ENCODE assay signal across 7 cellular contexts in the genomic region with DNA sequence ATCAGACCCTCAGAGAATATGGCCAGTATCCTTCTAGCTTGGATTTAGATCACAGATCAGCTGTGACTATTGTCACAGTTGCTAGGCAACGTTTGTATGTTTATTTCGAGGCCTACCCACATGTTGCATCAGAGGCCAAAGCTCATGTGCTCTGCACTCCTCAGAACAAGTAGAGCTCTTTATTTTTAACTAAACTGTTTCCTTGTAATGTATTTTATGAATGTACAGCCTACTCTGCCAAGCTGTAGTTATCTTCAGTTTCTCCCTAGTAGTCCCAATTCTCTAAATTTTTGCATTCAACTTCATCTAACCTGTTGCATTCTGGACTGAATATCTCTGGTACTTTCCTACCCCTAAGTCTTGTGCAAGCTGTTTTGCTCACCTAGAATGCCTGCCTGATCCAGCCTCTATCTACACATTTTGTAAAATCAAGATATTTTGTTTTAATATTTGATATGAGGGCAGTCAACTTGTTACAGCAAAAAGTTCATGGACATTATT. TPM values are rescaled to one million over a fixed set of nuclear protein-coding genes. Genes with fewer than 3 reads are reported as not detected.
A peak's percentile ranks its signal among the peaks of the same experiment; 100 is the strongest.
DNase-seq lines count a peak whose midpoint lies in the region; TF ChIP-seq lines count a peak whose summit lies in the region.

No MANE protein-coding gene starts in this region.

- H3K27ac ChIP-seq in Peyer's patch, result peak overlapping the region in 3 of 4 donors; percentile 57 to 90 (median 84)
- peak overlapping the region; percentile 37 for H3K27ac ChIP-seq in effector memory CD4-positive, alpha-beta T cell (ENCODE audit: insufficient read depth, low read length, poor library complexity, severe bottlenecking)

- H3K27me3 ChIP-seq in Peyer's patch, result no peaks in the 10 kb centered on the region
- H3K27me3 ChIP-seq in effector memory CD4-positive, alpha-beta T cell (replicated peaks; ENCODE audit: control insufficient read depth, insufficient read depth, low read length, poor library complexity, severe bottlenecking), result no peaks in the 10 kb centered on the region

- no peaks in the 10 kb centered on the region for H3K9me3 ChIP-seq in Peyer's patch
- H3K9me3 ChIP-seq in effector memory CD4-positive, alpha-beta T cell (ENCODE audit: control insufficient read depth, low read length), result no peaks in the 10 kb centered on the region

- DNase-seq in ELF-1 (ENCODE audit: low read depth, low spot score) (peak; percentile 15), HFFc6 (peak; percentile 66), Peyer's patch (peak in 2 of 3 donors; percentile 57 to 86), myocyte (ENCODE audit: low read depth) (peak; percentile 91), G401 (ENCODE audit: low spot score) (no peak), midbrain (lab: John Stamatoyannopoulos, UW) (no peak)
- DNase-seq in effector memory CD4-positive, alpha-beta T cell, result peak; percentile 13 to 42 (median 37)

- H3K4me1 ChIP-seq in Peyer's patch, result peaks cover 0 to 56% (median 5%) of the 10 kb centered on the region in 4 donors
- peaks cover 15% of the 10 kb centered on the region for H3K4me1 ChIP-seq in effector memory CD4-positive, alpha-beta T cell (ENCODE audit: control insufficient read depth, insufficient read depth, low read length, poor library complexity, severe bottlenecking)

- no peak for TF ChIP-seq POLR2A in Peyer's patch (IDR thresholded peaks at IDR 0.05)

- H3K4me3 Mint-ChIP-seq in HFFc6, result no peak overlapping the region

- no peaks in the 10 kb centered on the region for H3K9me3 Mint-ChIP-seq in HFFc6

- no peak overlapping the region for H3K4me3 ChIP-seq in Peyer's patch
- H3K4me3 ChIP-seq in effector memory CD4-positive, alpha-beta T cell (ENCODE audit: insufficient read depth, low read depth, low read length, poor library complexity, severe bottlenecking), result no peak overlapping the region

- no peaks in the 10 kb centered on the region; the same call in 1 of the 2 replicates for H3K27me3 Mint-ChIP-seq in HFFc6 (ENCODE audit: insufficient read depth)

- H3K36me3 ChIP-seq in Peyer's patch, result no peaks in the 10 kb centered on the region
- peaks cover 3% of the 10 kb centered on the region for H3K36me3 ChIP-seq in effector memory CD4-positive, alpha-beta T cell (ENCODE audit: control insufficient read depth, insufficient read depth, low read length)

- peaks cover 23% of the 10 kb centered on the region for H3K36me3 Mint-ChIP-seq in HFFc6 (ENCODE audit: low read depth)

- peak overlapping the region; percentile 89 for H3K27ac Mint-ChIP-seq in HFFc6

- in situ Hi-C loops in G401 (cut with HindIII; ENCODE audit: low sequenced_read_pairs), result no loop called here

- peaks cover 66% of the 10 kb centered on the region for H3K4me1 Mint-ChIP-seq in HFFc6 (ENCODE audit: low read depth)

- no peak for TF ChIP-seq CTCF in HFFc6 (IDR thresholded peaks at IDR 0.05)
- TF ChIP-seq CTCF in Peyer's patch (IDR thresholded peaks at IDR 0.05), result no peak

RNA-seq across cellular contexts. Expression of gene CAST, which starts 52.8 kb away (rescaled TPM):
- total RNA-seq in HFFc6 (2021; fragmentation: NEBNext Ultra II Directional; extraction: Animal tissue kit (Norgen Biotek cat#: 25700)), result 100 to 1,000 TPM; 274 to 342 (median 322) TPM
- 100 to 1,000 TPM; 268 to 396 (median 337) TPM for total RNA-seq in Peyer's patch
- total RNA-seq in myocyte, result 146 and 183 TPM in 2 replicates
- polyA plus RNA-seq in myocyte (2012), result 93.1 TPM
- 52.0 and 59.1 TPM in 2 replicates for total RNA-seq in G401 (2014; rRNA removed; shearing (Covaris generic))

Comparison
In these comparisons a context has a peak if more than half of its experiments do, and no peak if none do; other contexts are left out.
1. DNase-seq: peak in ELF-1 (single experiment), HFFc6 (single experiment), Peyer's patch (2 of 3), effector memory CD4-positive, alpha-beta T cell (3 of 3) and myocyte (single experiment); none in G401 (single experiment) and midbrain (single experiment).